In genomic region chr9:80175286-80175906, GRCh38 we compare ENCODE assay signal across 9 cellular contexts.
DNase-seq lines count a peak whose midpoint lies in the region; ATAC-seq and TF ChIP-seq lines count a peak whose summit lies in the region.
"Had no signal": no experiment of that assay in that cellular context is flagged by ENCODE, and none has a peak within 500 bp of the region (broad histone marks: within the 10 kb centered on the region; RNA-seq: fewer than 3 reads in every experiment).

No MANE protein-coding gene starts in this region.

- TF ChIP-seq CTCF in HL-60 (IDR thresholded peaks at IDR 0.05; ENCODE audit: insufficient read depth, low read length), result peak; percentile 33
- peak; percentile 46 to 75 (median 74) for TF ChIP-seq CTCF in esophagus squamous epithelium (IDR thresholded peaks at IDR 0.05)
- TF ChIP-seq CTCF in prostate gland (IDR thresholded peaks at IDR 0.05), result peak; percentile 35 to 69 (median 66)

- H3K4me1 ChIP-seq in esophagus squamous epithelium (no peaks in the 10 kb centered on the region), prostate gland (replicated peaks) (no peaks in the 10 kb centered on the region)

- H3K9me3 ChIP-seq in esophagus squamous epithelium (peaks cover 0 to 9% (median 0%) of the 10 kb centered on the region in 3 donors), prostate gland (no peaks in the 10 kb centered on the region)

- intact Hi-C loops in esophagus squamous epithelium (cut with DNase I), result no loop called here
- intact Hi-C loops in prostate gland (cut with DNase I), result no loop called here

- ATAC-seq in GM21786 (IDR thresholded peaks at IDR 0.05; ENCODE audit: unreplicated experiment) (no peak), GM18502 (IDR thresholded peaks at IDR 0.05; ENCODE audit: poor library complexity, unreplicated experiment) (no peak)

- H3K4me3 ChIP-seq in HL-60 (replicated peaks; ENCODE audit: insufficient read depth, low read length) (no peak overlapping the region), esophagus squamous epithelium (no peak overlapping the region), prostate gland (no peak overlapping the region)

- WGBS in esophagus squamous epithelium, 2 donors, result 0 to 3% methylated on average over 1 of the region's 1 CpG
- 3% methylated on average over 1 of the region's 1 CpG for WGBS in prostate gland

- H3K27me3 ChIP-seq in HL-60 (ENCODE audit: insufficient read depth, poor library complexity, severe bottlenecking) (no peaks in the 10 kb centered on the region), esophagus squamous epithelium (no peaks in the 10 kb centered on the region), prostate gland (replicated peaks; ENCODE audit: insufficient read depth) (peaks cover 3% of the 10 kb centered on the region)

- DNase-seq in stimulated activated CD4-positive, alpha-beta T cell treated with anti-CD3 and anti-CD28 coated beads, Interleukin-4, amount 100 ng/mL, for 24 hours, result peak; percentile 8
- DNase-seq in stimulated activated CD4-positive, alpha-beta T cell treated with anti-CD3 and anti-CD28 coated beads, Interleukin-4, amount 100 ng/mL, for 1 hour, result no peak
- peak in 1 of 2 experiments; percentile 3 for DNase-seq in HL-60 (ENCODE audit: low read depth in 1 of 2, low spot score in 1 of 2)
- peak; percentile 34 for DNase-seq in RPMI8226
- DNase-seq in esophagus squamous epithelium (lab: John Stamatoyannopoulos, UW), result no peak
- no peak for DNase-seq in prostate gland (ENCODE audit: low spot score)

- H3K36me3 ChIP-seq in esophagus squamous epithelium (no peaks in the 10 kb centered on the region), prostate gland (no peaks in the 10 kb centered on the region)

- TF ChIP-seq POLR2A in esophagus squamous epithelium (IDR thresholded peaks at IDR 0.05) (no peak), prostate gland (IDR thresholded peaks at IDR 0.05) (no peak)

- no peak overlapping the region for H3K27ac ChIP-seq in HL-60 (replicated peaks)
- H3K27ac ChIP-seq in esophagus squamous epithelium, result no peak overlapping the region
- H3K27ac ChIP-seq in prostate gland, result no peak overlapping the region
- H3K27ac ChIP-seq: epithelial cell of prostate had no signal

Comparison
In these comparisons a context has a peak if more than half of its experiments do, and no peak if none do; other contexts are left out.
1. DNase-seq: peak in stimulated activated CD4-positive, alpha-beta T cell treated with anti-CD3 and anti-CD28 coated beads, Interleukin-4, amount 100 ng/mL, for 24 hours (single experiment) and RPMI8226 (single experiment); none in stimulated activated CD4-positive, alpha-beta T cell treated with anti-CD3 and anti-CD28 coated beads, Interleukin-4, amount 100 ng/mL, for 1 hour (single experiment), esophagus squamous epithelium (single experiment) and prostate gland (single experiment).
2. Peak in every context shown above with its lines, with median percentiles within 50 percentile points of each other: CTCF ChIP-seq.